ENCODE assay signal across 9 cellular contexts in genomic region chr17:51257150-51258081, GRCh38. TPM values are rescaled to one million over a fixed set of nuclear protein-coding genes. Genes with fewer than 3 reads are reported as not detected.
DNase-seq lines count a peak whose midpoint lies in the region; ATAC-seq and TF ChIP-seq lines count a peak whose summit lies in the region.
"Had no signal": no experiment of that assay in that cellular context is flagged by ENCODE, and none has a peak within 500 bp of the region (broad histone marks: within the 10 kb centered on the region; RNA-seq: fewer than 3 reads in every experiment).

No MANE protein-coding gene starts in this region.

- WGBS in hepatocyte (ENCODE audit: low lambda C conversion rate, missing lambda C conversion rate) = 79% methylated on average over 3 of the region's 3 CpGs

- CTCF ChIA-PET in A673 (lab: Charles Lee) = no interaction called here

- H3K9ac ChIP-seq in DND-41 (ENCODE audit: low read depth, low read length) (peak overlapping the region; percentile 88; the same call in 1 of the 2 replicates), colonic mucosa (ENCODE audit: low read depth in 2 of 2, low read length in 2 of 2) (no peak overlapping the region)

- POLR2A ChIA-PET in A673 (lab: Charles Lee; ENCODE audit: low non-redundant PET) = no interaction called here

- H4K20me1 ChIP-seq in DND-41 (ENCODE audit: insufficient read depth, low read length) = peaks cover 45% of the 10 kb centered on the region
- peaks cover 49% of the 10 kb centered on the region for H4K20me1 ChIP-seq in hepatocyte (ENCODE audit: insufficient read depth, poor library complexity, severe bottlenecking)

- TF ChIP-seq CTCF in A673 (conservative IDR thresholded peaks at IDR 0.05; ENCODE audit: low read depth, low read length) = no peak
- TF ChIP-seq CTCF in DND-41 (IDR thresholded peaks at IDR 0.05; ENCODE audit: borderline replicate concordance, extremely low read depth, low read length, poor library complexity, severe bottlenecking) = no peak
- no peak for TF ChIP-seq CTCF in VCaP (conservative IDR thresholded peaks at IDR 0.05)
- no peak for TF ChIP-seq CTCF in hepatocyte (IDR thresholded peaks at IDR 0.05; ENCODE audit: poor library complexity)
- TF ChIP-seq CTCF in colonic mucosa (IDR thresholded peaks at IDR 0.05) = no peak

- H3K4me3 ChIP-seq in A673 (ENCODE audit: low read depth, low read length, poor library complexity, severe bottlenecking) (peak overlapping the region; percentile 89), DND-41 (ENCODE audit: low read depth in 1 of 2, low read length in 2 of 2) (peak overlapping the region in 1 of 2 experiments; percentile 88; a peak in 1 of 4 replicates), hepatocyte (no peak overlapping the region), colonic mucosa (no peak overlapping the region)
- H3K4me3 ChIP-seq: SJSA1 had no signal

- H3K4me2 ChIP-seq in DND-41 (ENCODE audit: insufficient read depth, low read length) (peak overlapping the region; percentile 94; the same call in 1 of the 2 replicates), hepatocyte (peak overlapping the region; percentile 93)

- ATAC-seq in DND-41 (ENCODE audit: insufficient read depth, low read depth) (no peak), GM19395 (IDR thresholded peaks at IDR 0.05; ENCODE audit: unreplicated experiment) (no peak)

- H3K4me1 ChIP-seq in A673 (ENCODE audit: insufficient read depth, low read length, poor library complexity, severe bottlenecking) (peaks cover 18% of the 10 kb centered on the region), DND-41 (ENCODE audit: insufficient read depth, low read length) (peaks cover 37% of the 10 kb centered on the region), hepatocyte (ENCODE audit: insufficient read depth) (peaks cover 29% of the 10 kb centered on the region), colonic mucosa (peaks cover 18% of the 10 kb centered on the region)

- BruUV-seq in A673 (replicated peaks; lab: Mats Ljungman, UMichigan) = no TSS peak

- peaks cover 94% of the 10 kb centered on the region for H3K79me2 ChIP-seq in DND-41 (ENCODE audit: insufficient read depth, low read length)
- peaks cover 89% of the 10 kb centered on the region for H3K79me2 ChIP-seq in hepatocyte

- DNase-seq in A673 (ENCODE audit: low spot score) (no peak), DND-41 (no peak), hepatocyte (ENCODE audit: low spot score) (no peak), NCI-H2196 treated with DMSO at 0.1 percent for 48 hours (lab: John Stamatoyannopoulos, UW; ENCODE audit: unreplicated experiment) (no peak), colonic mucosa (no peak)
- DNase-seq in stimulated activated naive CD4-positive, alpha-beta T cell treated with Interleukin-2 at 50 U/mL for 16 hours (lab: John Stamatoyannopoulos, UW) = no peak

- no peak overlapping the region for H2AFZ ChIP-seq in DND-41 (ENCODE audit: low read depth, low read length)
- H2AFZ ChIP-seq in hepatocyte = no peak overlapping the region

- H3K9me2 ChIP-seq in hepatocyte (replicated peaks; ENCODE audit: insufficient read depth) = no peaks in the 10 kb centered on the region

- H3K27ac ChIP-seq in A673 (ENCODE audit: low read depth, low read length, poor library complexity, severe bottlenecking) (no peak overlapping the region), DND-41 (ENCODE audit: low read length) (no peak overlapping the region), VCaP (peak overlapping the region; percentile 98; the same call in 1 of the 2 replicates), hepatocyte (no peak overlapping the region), colonic mucosa (no peak overlapping the region)
- H3K27ac ChIP-seq: SJSA1 had no signal

- H3K36me3 ChIP-seq in A673 (ENCODE audit: insufficient read depth, low read length, poor library complexity, severe bottlenecking) = peaks cover 16% of the 10 kb centered on the region
- H3K36me3 ChIP-seq in DND-41 (ENCODE audit: insufficient read depth, low read length) = peaks cover 58% of the 10 kb centered on the region
- H3K36me3 ChIP-seq in hepatocyte (replicated peaks; ENCODE audit: insufficient read depth, low read depth) = no peaks in the 10 kb centered on the region
- no peaks in the 10 kb centered on the region for H3K36me3 ChIP-seq in colonic mucosa

- intact Hi-C loops in A673 (cut with micrococcal nuclease; ENCODE audit: unreplicated experiment) (no loop called here), colonic mucosa (cut with DNase I) (loop anchor here (10.0 kb wide), 1 partner anchor 83 kb away; no protein-coding TSS in a partner anchor)

- H3K27me3 ChIP-seq in A673 (replicated peaks; ENCODE audit: insufficient read depth, low read depth, low read length, poor library complexity) = no peaks in the 10 kb centered on the region
- no peaks in the 10 kb centered on the region for H3K27me3 ChIP-seq in DND-41 (ENCODE audit: insufficient read depth, low read length, poor library complexity)
- H3K27me3 ChIP-seq in hepatocyte = no peaks in the 10 kb centered on the region
- H3K27me3 ChIP-seq in colonic mucosa = no peaks in the 10 kb centered on the region
- H3K27me3 ChIP-seq: SJSA1 had no signal

- no peaks in the 10 kb centered on the region for H3K9me3 ChIP-seq in A673 (ENCODE audit: low read depth, low read length, poor library complexity, severe bottlenecking)
- H3K9me3 ChIP-seq in DND-41 (ENCODE audit: insufficient read depth, low read length, severe bottlenecking) = no peaks in the 10 kb centered on the region
- no peaks in the 10 kb centered on the region for H3K9me3 ChIP-seq in hepatocyte (ENCODE audit: low read depth)
- no peaks in the 10 kb centered on the region for H3K9me3 ChIP-seq in colonic mucosa
- H3K9me3 ChIP-seq: SJSA1 had no signal

RNA-seq across cellular contexts. Expression of gene MBTD1, which starts 2.4 kb away (rescaled TPM):
- total RNA-seq in A673 (2021) (18.7 and 23.2 TPM in 2 replicates), hepatocyte (15.3 and 24.2 TPM in 2 replicates), colonic mucosa (10 to 100 TPM; 11.3 to 14.9 TPM)
- 3.2 and 4.5 TPM in 2 replicates for polyA plus RNA-seq in hepatocyte

RNA-seq across cellular contexts. Expression of gene UTP18, which starts 2.9 kb away (rescaled TPM):
- total RNA-seq in A673 (2021) = 96.5 and 107 TPM in 2 replicates
- total RNA-seq in hepatocyte = 30.3 and 31.3 TPM in 2 replicates
- polyA plus RNA-seq in hepatocyte = 31.8 and 38.2 TPM in 2 replicates
- total RNA-seq in colonic mucosa = 10 to 100 TPM; 20.0 to 30.9 TPM
